In genomic region chr12:24719293-24719721, GRCh38 we compare ENCODE assay signal across 8 cellular contexts.
DNase-seq lines count a peak whose midpoint lies in the region; ATAC-seq and TF ChIP-seq lines count a peak whose summit lies in the region.

No MANE protein-coding gene starts in this region.

- no peak overlapping the region for H3K27ac ChIP-seq in mesendoderm (ENCODE audit: low read depth, low read length)
- no peak overlapping the region for H3K27ac ChIP-seq in left lung

- H3K4ac ChIP-seq in mesendoderm (ENCODE audit: low read depth, low read length), result no peak overlapping the region

- H3K27me3 ChIP-seq in MG63, result no peaks in the 10 kb centered on the region
- no peaks in the 10 kb centered on the region for H3K27me3 ChIP-seq in mesendoderm (ENCODE audit: insufficient read depth, low read length, poor library complexity)
- no peaks in the 10 kb centered on the region for H3K27me3 ChIP-seq in left lung

- WGBS in mesendoderm (ENCODE audit: extremely low coverage, insufficient coverage, low lambda C conversion rate), result no CpG with 5 or more reads among the region's 1 CpG

- H3K36me3 ChIP-seq in MG63 (no peaks in the 10 kb centered on the region), mesendoderm (ENCODE audit: control insufficient read depth, insufficient read depth, low read length) (no peaks in the 10 kb centered on the region), left lung (no peaks in the 10 kb centered on the region)

- no peak overlapping the region for H3K56ac ChIP-seq in mesendoderm (ENCODE audit: low read length)

- in situ Hi-C loops in Caki2 (cut with HindIII; ENCODE audit: low pct_unique_long_range_greater_than_20kb, low sequenced_read_pairs), result no loop called here

- H4K8ac ChIP-seq in mesendoderm (ENCODE audit: low read depth, low read length), result no peak overlapping the region

- intact Hi-C loops in cardiac septum (cut with DNase I) (no loop called here), left lung (cut with DNase I) (no loop called here)

- no peaks in the 10 kb centered on the region for H3K79me2 ChIP-seq in mesendoderm (ENCODE audit: control insufficient read depth, insufficient read depth, low read length)

- H2BK15ac ChIP-seq in mesendoderm (replicated peaks; ENCODE audit: low read depth), result no peak overlapping the region

- no peak overlapping the region for H3K4me2 ChIP-seq in mesendoderm (ENCODE audit: low read length)

- no peak overlapping the region for H3K9ac ChIP-seq in mesendoderm (ENCODE audit: low read length)

- H2AK5ac ChIP-seq in mesendoderm (ENCODE audit: low read length), result no peak overlapping the region

- H3K9me3 ChIP-seq in MG63 (no peaks in the 10 kb centered on the region), left lung (peaks cover 0 to 3% of the 10 kb centered on the region in 2 donors)

- H2BK5ac ChIP-seq in mesendoderm (ENCODE audit: low read length), result no peak overlapping the region

- no peak overlapping the region for H4K5ac ChIP-seq in mesendoderm (ENCODE audit: low read length)

- DNase-seq in Caki2 (ENCODE audit: low read depth) (peak; percentile 4), MG63 (peak; percentile 56), fibroblast of mammary gland (ENCODE audit: low read depth) (peak; percentile 85), NCI-H2171 (lab: John Stamatoyannopoulos, UW) (no peak), mesendoderm (no peak), cardiac septum (ENCODE audit: low spot score) (no peak), left lung (no peak)

- no peak overlapping the region for H3K18ac ChIP-seq in mesendoderm (ENCODE audit: low read length)

- H3K4me3 ChIP-seq in MG63, result no peak overlapping the region
- no peak overlapping the region for H3K4me3 ChIP-seq in fibroblast of mammary gland (ENCODE audit: control insufficient read depth, low read depth, low read length)
- H3K4me3 ChIP-seq in mesendoderm (ENCODE audit: low read length), result no peak overlapping the region
- no peak overlapping the region for H3K4me3 ChIP-seq in left lung

- ATAC-seq in GM21528 (IDR thresholded peaks at IDR 0.05; ENCODE audit: low FRiP score, unreplicated experiment) (peak; percentile 80), left lung (no peak)

- TF ChIP-seq CTCF in fibroblast of mammary gland (conservative IDR thresholded peaks at IDR 0.05; ENCODE audit: control insufficient read depth, insufficient read depth, low read depth, low read length) (no peak), left lung (IDR thresholded peaks at IDR 0.05) (no peak)

- H3K79me1 ChIP-seq in mesendoderm (ENCODE audit: low read length), result no peaks in the 10 kb centered on the region

- H3K4me1 ChIP-seq in mesendoderm (ENCODE audit: control insufficient read depth, low read depth, low read length), result no peaks in the 10 kb centered on the region
- peaks cover 0 to 6% of the 10 kb centered on the region in 2 donors for H3K4me1 ChIP-seq in left lung

- no peak overlapping the region for H2BK120ac ChIP-seq in mesendoderm (ENCODE audit: low read depth, low read length)

- no peak overlapping the region for H3K23ac ChIP-seq in mesendoderm (ENCODE audit: low read length)

Comparison
In these comparisons a context has a peak if more than half of its experiments do, and no peak if none do; other contexts are left out.
1. DNase-seq: peak in Caki2 (single experiment), MG63 (single experiment) and fibroblast of mammary gland (single experiment); none in NCI-H2171 (single experiment), mesendoderm (single experiment), cardiac septum (single experiment) and left lung (0 of 2).